Comparison of ENCODE assay signal across 35 cellular contexts in the genomic region with DNA sequence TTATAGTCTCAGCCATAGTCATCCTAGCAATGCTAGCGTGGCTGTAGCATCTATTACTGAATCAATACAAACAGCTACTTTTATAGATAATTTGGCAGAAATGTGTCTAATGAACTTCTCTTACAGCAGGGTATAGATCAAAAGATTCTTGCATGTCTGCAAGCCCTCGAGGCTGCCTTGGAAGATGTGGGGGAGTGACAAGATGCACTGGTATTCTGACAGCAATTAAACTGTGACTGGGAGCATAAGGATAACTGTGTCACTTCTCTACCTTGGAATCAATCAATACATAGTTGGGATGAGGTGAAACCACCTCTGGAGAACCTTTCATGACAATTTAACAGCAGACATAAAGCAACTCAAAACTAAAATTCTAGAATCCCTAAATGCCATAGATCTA. TPM values are rescaled to one million over a fixed set of nuclear protein-coding genes. Genes with fewer than 3 reads are reported as not detected.
"Had no signal": no experiment of that assay in that cellular context is flagged by ENCODE, and none has a peak within 500 bp of the region (broad histone marks: within the 10 kb centered on the region; RNA-seq: fewer than 3 reads in every experiment).

No MANE protein-coding gene starts in this region.

- H3K36me3 ChIP-seq: adrenal gland, brain microvascular endothelial cell, breast epithelium had no signal

- H3K27me3 Mint-ChIP-seq: activated B cell treated with CpG ODN at 0.5 μM for 24 hours; activated CD4-positive, alpha-beta T cell treated with anti-CD3 and anti-CD28 coated beads for 36 hours had no signal

- H3K36me3 Mint-ChIP-seq: activated CD4-positive, alpha-beta memory T cell treated with anti-CD3 and anti-CD28 coated beads for 36 hours; activated naive CD4-positive, alpha-beta T cell treated with anti-CD3 and anti-CD28 coated beads, Interleukin-2, amount 50 U/mL, for 72 hours; activated naive CD8-positive, alpha-beta T cell treated with anti-CD3 and anti-CD28 coated beads for 36 hours had no signal

- ATAC-seq: activated CD4-positive, alpha-beta T cell treated with anti-CD3 and anti-CD28 coated beads for 36 hours; activated CD8-positive, alpha-beta T cell treated with anti-CD3 and anti-CD28 coated beads for 36 hours; activated naive CD4-positive, alpha-beta T cell treated with anti-CD3 and anti-CD28 coated beads, Interleukin-2, amount 50 U/mL, for 72 hours; activated T-cell treated with anti-CD3 and anti-CD28 coated beads, Interleukin-2, amount 50 U/mL, for 4 hours; activated T-cell treated with anti-CD3 and anti-CD28 coated beads, Interleukin-2, amount 50 U/mL, for 72 hours; activated T-helper 17 cell treated with anti-CD3 and anti-CD28 coated beads, Interleukin-2, amount 50 U/mL, for 72 hours; body of pancreas had no signal

- DNase-seq: activated B cell treated with CpG ODN at 0.5 μM for 24 hours; activated CD4-positive, alpha-beta memory T cell treated with anti-CD3 and anti-CD28 coated beads for 36 hours; activated CD4-positive, alpha-beta T cell treated with anti-CD3 and anti-CD28 coated beads for 36 hours; activated CD4-positive, alpha-beta T cell treated with anti-CD3 and anti-CD28 coated beads for 48 hours; activated CD4-positive, alpha-beta T cell treated with anti-CD3 and anti-CD28 coated beads, Interleukin-2, amount 50 U/mL, for 1 hour; activated CD4-positive, alpha-beta T cell treated with anti-CD3 and anti-CD28 coated beads, Interleukin-2, amount 50 U/mL, for 4 hours; activated CD4-positive, CD25-positive, alpha-beta regulatory T cell treated with anti-CD3 and anti-CD28 coated beads, Interleukin-2, amount 50 U/mL, for 72 hours; activated CD8-positive, alpha-beta memory T cell treated with anti-CD3 and anti-CD28 coated beads, Interleukin-2, amount 50 U/mL, for 4 hours; activated CD8-positive, alpha-beta T cell treated with anti-CD3 and anti-CD28 coated beads for 36 hours; activated effector memory CD4-positive, alpha-beta T cell treated with anti-CD3 and anti-CD28 coated beads, Interleukin-2, amount 50 U/mL, for 16 hours; activated gamma-delta T cell treated with Interleukin-2 at 50 U/mL for 16 hours; activated naive CD4-positive, alpha-beta T cell; activated naive CD4-positive, alpha-beta T cell treated with anti-CD3 and anti-CD28 coated beads for 36 hours; activated naive CD4-positive, alpha-beta T cell treated with anti-CD3 and anti-CD28 coated beads, Interleukin-2, amount 50 U/mL, for 16 hours; activated naive CD8-positive, alpha-beta T cell treated with anti-CD3 and anti-CD28 coated beads for 36 hours; activated T-cell treated with anti-CD3 and anti-CD28 coated beads for 4 hours; activated T-cell treated with anti-CD3 and anti-CD28 coated beads, Interleukin-2, amount 50 U/mL, for 1 hour; activated T-cell treated with anti-CD3 and anti-CD28 coated beads, Interleukin-2, amount 50 U/mL, for 4 hours; activated T-cell treated with anti-CD3 and anti-CD28 coated beads, Interleukin-2, amount 50 U/mL, for 72 hours; adrenal gland; amniotic stem cell; aorta; body of pancreas; brain microvascular endothelial cell; central memory CD4-positive, alpha-beta T cell; T-helper 2 cell; T-helper 9 cell had no signal

- H3K27me3 ChIP-seq: adrenal gland, body of pancreas, brain microvascular endothelial cell, breast epithelium had no signal

- H3K27ac ChIP-seq: adrenal gland, body of pancreas, brain microvascular endothelial cell, breast epithelium, VCaP had no signal

- H3K4me3 Mint-ChIP-seq: activated B cell treated with CpG ODN at 0.5 μM for 24 hours; activated CD4-positive, alpha-beta memory T cell treated with anti-CD3 and anti-CD28 coated beads for 36 hours; activated CD4-positive, alpha-beta T cell treated with anti-CD3 and anti-CD28 coated beads for 36 hours; activated CD8-positive, alpha-beta T cell treated with anti-CD3 and anti-CD28 coated beads for 36 hours; activated naive CD4-positive, alpha-beta T cell treated with anti-CD3 and anti-CD28 coated beads for 36 hours; activated naive CD8-positive, alpha-beta T cell treated with anti-CD3 and anti-CD28 coated beads for 36 hours; activated T-cell treated with anti-CD3 and anti-CD28 coated beads, Interleukin-2, amount 50 U/mL, for 4 hours; activated T-cell treated with anti-CD3 and anti-CD28 coated beads, Interleukin-2, amount 50 U/mL, for 72 hours; activated T-helper 1 cell treated with anti-CD3 and anti-CD28 coated beads, Interleukin-12 subunit alpha, Interleukin-12 subunit beta, Interleukin-2, Interleukin-4 antibody, amounts not matched to agents 30 ng/mL and 10 ng/mL and 1 ng/mL, durations not matched to agents 14 hours and 24 hours and 36 hours; activated T-helper 17 cell treated with anti-CD3 and anti-CD28 coated beads, Interleukin-2, amount 50 U/mL, for 72 hours; T-helper 1 cell treated with Interleukin-12 subunit alpha and Interleukin-12 subunit beta and Interleukin-4 antibody, amounts not matched to agents 30 μg/mL and 1 μg/mL, for 36 hours; T-helper 2 cell treated with Interferon-gamma antibody and Interleukin-4, amounts not matched to agents 5 μg/mL and 100 μg/mL, for 36 hours had no signal

- H3K4me3 ChIP-seq: adrenal gland, body of pancreas, breast epithelium had no signal

- H3K9me3 ChIP-seq: adrenal gland, body of pancreas had no signal

- H3K4me1 Mint-ChIP-seq: activated B cell treated with CpG ODN at 0.5 μM for 24 hours; activated CD4-positive, alpha-beta T cell treated with anti-CD3 and anti-CD28 coated beads for 36 hours; activated naive CD8-positive, alpha-beta T cell treated with anti-CD3 and anti-CD28 coated beads for 36 hours; activated T-helper 17 cell treated with anti-CD3 and anti-CD28 coated beads, Interleukin-2, amount 50 U/mL, for 72 hours had no signal

- H3K27ac Mint-ChIP-seq: activated B cell treated with CpG ODN at 0.5 μM for 24 hours; activated CD4-positive, alpha-beta memory T cell treated with anti-CD3 and anti-CD28 coated beads for 36 hours; activated CD4-positive, alpha-beta T cell treated with anti-CD3 and anti-CD28 coated beads for 36 hours; activated CD8-positive, alpha-beta T cell treated with anti-CD3 and anti-CD28 coated beads for 36 hours; activated naive CD4-positive, alpha-beta T cell treated with anti-CD3 and anti-CD28 coated beads for 36 hours; activated naive CD4-positive, alpha-beta T cell treated with anti-CD3 and anti-CD28 coated beads, Interleukin-2, amount 50 U/mL, for 72 hours; activated naive CD8-positive, alpha-beta T cell treated with anti-CD3 and anti-CD28 coated beads for 36 hours; activated T-cell treated with anti-CD3 and anti-CD28 coated beads, Interleukin-2, amount 50 U/mL, for 72 hours; activated T-helper 1 cell treated with anti-CD3 and anti-CD28 coated beads, Interleukin-12 subunit alpha, Interleukin-12 subunit beta, Interleukin-2, Interleukin-4 antibody, amounts not matched to agents 30 ng/mL and 10 ng/mL and 1 ng/mL, durations not matched to agents 14 hours and 24 hours and 36 hours; activated T-helper 17 cell treated with anti-CD3 and anti-CD28 coated beads, Interleukin-2, amount 50 U/mL, for 72 hours; T-helper 1 cell treated with Interleukin-12 subunit alpha and Interleukin-12 subunit beta and Interleukin-4 antibody, amounts not matched to agents 30 μg/mL and 1 μg/mL, for 36 hours; T-helper 2 cell treated with Interferon-gamma antibody and Interleukin-4, amounts not matched to agents 5 μg/mL and 100 μg/mL, for 36 hours had no signal

- H3K4me1 ChIP-seq: adrenal gland, body of pancreas, breast epithelium had no signal

- H3K9me3 Mint-ChIP-seq: activated T-helper 1 cell treated with anti-CD3 and anti-CD28 coated beads, Interleukin-12 subunit alpha, Interleukin-12 subunit beta, Interleukin-2, Interleukin-4 antibody, amounts not matched to agents 30 ng/mL and 10 ng/mL and 1 ng/mL, durations not matched to agents 14 hours and 24 hours and 36 hours; T-helper 1 cell treated with Interleukin-12 subunit alpha and Interleukin-12 subunit beta and Interleukin-4 antibody, amounts not matched to agents 30 μg/mL and 1 μg/mL, for 36 hours; T-helper 2 cell treated with Interferon-gamma antibody and Interleukin-4, amounts not matched to agents 5 μg/mL and 100 μg/mL, for 36 hours had no signal

RNA-seq across cellular contexts. Expression of gene MYO3B, which starts 59.3 kb away (rescaled TPM):
- total RNA-seq: activated B cell treated with CpG ODN at 0.5 μM for 24 hours, astrocyte had no signal
